In the genomic region with DNA sequence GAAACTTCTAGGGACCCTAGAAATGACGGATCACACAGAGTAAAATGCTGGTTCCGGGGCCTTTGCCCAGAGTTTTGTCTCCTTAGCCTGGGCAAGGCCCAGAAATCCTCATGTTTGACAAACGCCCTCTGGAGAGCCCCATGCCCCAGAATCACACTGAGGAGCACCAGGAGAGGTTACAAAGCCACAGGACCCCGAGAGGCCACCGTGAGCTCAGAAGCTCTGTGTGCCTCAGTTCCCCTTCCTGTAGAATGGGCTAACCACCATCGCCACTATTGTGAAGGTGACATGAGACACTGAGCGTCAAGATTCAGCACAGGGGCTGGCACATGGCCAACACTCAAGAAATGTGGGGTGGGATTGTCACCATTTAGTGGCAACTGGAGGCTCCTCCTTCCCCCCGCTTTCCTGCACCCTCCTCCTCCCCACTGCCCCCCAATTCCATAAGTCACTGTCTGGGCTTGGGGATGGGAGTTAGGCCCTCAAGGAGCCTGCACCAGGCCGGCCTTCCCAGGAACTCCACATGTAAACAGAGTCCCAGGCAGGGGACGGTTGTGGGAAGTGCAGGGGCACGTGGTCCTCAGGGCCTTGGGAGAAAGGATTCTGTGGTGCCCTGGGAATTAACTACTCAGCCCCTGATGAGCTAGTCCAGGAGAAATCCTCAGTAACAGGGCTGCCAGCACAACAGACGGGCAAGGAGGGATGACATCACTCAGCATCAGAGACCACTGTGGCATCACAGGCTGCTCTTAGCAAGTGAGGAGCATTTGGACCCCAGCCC, we compare ENCODE assay signal across 2 cellular contexts.
TF ChIP-seq lines count a peak whose summit lies in the region.

No MANE protein-coding gene starts in this region.

TF ChIP-seq in HEK293, 187 proteins besides CTCF, POLR2A, EP300 and RAD21:
- TF ChIP-seq YY2 (tag by site-specific recombination; IDR thresholded peaks at IDR 0.05) (no peak), PRDM1 (tag by site-specific recombination; IDR thresholded peaks at IDR 0.05) (no peak), ZBTB20 (tag by site-specific recombination; IDR thresholded peaks at IDR 0.05) (0 out of 2 replicates have a peak, but pooled peaks have one; percentile 38)

TF ChIP-seq in H1, 55 proteins besides CTCF, POLR2A, EP300 and RAD21:
- no peak for TF ChIP-seq GTF2F1 (IDR thresholded peaks at IDR 0.05; ENCODE audit: borderline replicate concordance, low read depth, low read length)
- no peak for TF ChIP-seq POLR2AphosphoS5 (IDR thresholded peaks at IDR 0.05; ENCODE audit: low read depth, low read length)
- no peak for TF ChIP-seq NANOG (IDR thresholded peaks at IDR 0.05; ENCODE audit: insufficient read depth, low read depth, low read length, poor library complexity, severe bottlenecking)
- no peak for TF ChIP-seq TBP (IDR thresholded peaks at IDR 0.05; ENCODE audit: low read depth, low read length)
- TF ChIP-seq CHD1 (IDR thresholded peaks at IDR 0.05; ENCODE audit: low read depth, low read length) = no peak
- TF ChIP-seq BACH1 (IDR thresholded peaks at IDR 0.05; ENCODE audit: low read length) = no peak
- no peak for TF ChIP-seq JUND (IDR thresholded peaks at IDR 0.05; ENCODE audit: low read length)
- TF ChIP-seq NRF1 (IDR thresholded peaks at IDR 0.05; ENCODE audit: low read depth, low read length) = no peak
- TF ChIP-seq HDAC6 (IDR thresholded peaks at IDR 0.05; ENCODE audit: low read depth, low read length) = no peak
- TF ChIP-seq TCF12 (IDR thresholded peaks at IDR 0.05; ENCODE audit: low read depth, low read length) = no peak
TF ChIP-seq in H1: peak in this region for 0.
